Comparison of ENCODE assay signal across 24 cellular contexts in the genomic region with DNA sequence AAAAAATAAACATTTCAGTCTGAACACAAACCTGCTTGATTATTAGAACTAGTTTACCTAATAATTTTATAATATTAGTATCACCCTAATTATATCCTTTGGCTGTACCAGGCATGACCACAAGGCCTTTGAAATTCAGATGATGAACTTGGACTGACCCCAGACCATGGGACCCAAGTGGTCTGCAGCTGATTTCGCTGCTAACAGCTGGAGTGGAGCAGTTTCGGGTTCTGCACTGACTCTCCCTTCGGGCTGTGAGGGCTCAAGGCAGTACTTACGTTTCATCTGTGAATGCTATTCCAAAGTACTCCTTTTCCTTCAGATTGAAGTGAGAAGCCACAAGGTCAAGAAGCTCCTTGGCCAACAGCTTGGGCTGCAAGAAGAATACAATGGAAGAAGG.
"Had no signal": no experiment of that assay in that cellular context is flagged by ENCODE, and none has a peak within 500 bp of the region (broad histone marks: within the 10 kb centered on the region; RNA-seq: fewer than 3 reads in every experiment).

No MANE protein-coding gene starts in this region.

- DNase-seq: activated CD4-positive, alpha-beta T cell treated with anti-CD3 and anti-CD28 coated beads for 48 hours; activated CD4-positive, alpha-beta T cell treated with anti-CD3 and anti-CD28 coated beads, Interleukin-2, amount 50 U/mL, for 4 hours; activated CD4-positive, CD25-positive, alpha-beta regulatory T cell treated with anti-CD3 and anti-CD28 coated beads, Interleukin-2, amount 50 U/mL, for 72 hours; activated CD8-positive, alpha-beta memory T cell treated with anti-CD3 and anti-CD28 coated beads for 24 hours; activated gamma-delta T cell; activated naive CD4-positive, alpha-beta T cell treated with anti-CD3 and anti-CD28 coated beads for 36 hours; activated T-cell treated with anti-CD3 and anti-CD28 coated beads, Interleukin-2, amount 50 U/mL, for 4 hours; amygdala; Kasumi-1; KBM-7; NCI-H1092; NCI-H1417; NCI-H2029; NCI-H2107; NCI-H2171 treated with DMSO at 0.1 percent for 48 hours; NCI-H226; NCI-H526; PC-3; SHP77; T-helper 17 cell; T-helper 9 cell had no signal

- ATAC-seq: activated T-cell treated with anti-CD3 and anti-CD28 coated beads, Interleukin-2, amount 50 U/mL, for 4 hours; PC-3; T-helper 17 cell; WTC11 had no signal

- FAIRE-seq: astrocyte, RCC 7860 had no signal
